ENCODE assay signal across 15 cellular contexts in the genomic region with DNA sequence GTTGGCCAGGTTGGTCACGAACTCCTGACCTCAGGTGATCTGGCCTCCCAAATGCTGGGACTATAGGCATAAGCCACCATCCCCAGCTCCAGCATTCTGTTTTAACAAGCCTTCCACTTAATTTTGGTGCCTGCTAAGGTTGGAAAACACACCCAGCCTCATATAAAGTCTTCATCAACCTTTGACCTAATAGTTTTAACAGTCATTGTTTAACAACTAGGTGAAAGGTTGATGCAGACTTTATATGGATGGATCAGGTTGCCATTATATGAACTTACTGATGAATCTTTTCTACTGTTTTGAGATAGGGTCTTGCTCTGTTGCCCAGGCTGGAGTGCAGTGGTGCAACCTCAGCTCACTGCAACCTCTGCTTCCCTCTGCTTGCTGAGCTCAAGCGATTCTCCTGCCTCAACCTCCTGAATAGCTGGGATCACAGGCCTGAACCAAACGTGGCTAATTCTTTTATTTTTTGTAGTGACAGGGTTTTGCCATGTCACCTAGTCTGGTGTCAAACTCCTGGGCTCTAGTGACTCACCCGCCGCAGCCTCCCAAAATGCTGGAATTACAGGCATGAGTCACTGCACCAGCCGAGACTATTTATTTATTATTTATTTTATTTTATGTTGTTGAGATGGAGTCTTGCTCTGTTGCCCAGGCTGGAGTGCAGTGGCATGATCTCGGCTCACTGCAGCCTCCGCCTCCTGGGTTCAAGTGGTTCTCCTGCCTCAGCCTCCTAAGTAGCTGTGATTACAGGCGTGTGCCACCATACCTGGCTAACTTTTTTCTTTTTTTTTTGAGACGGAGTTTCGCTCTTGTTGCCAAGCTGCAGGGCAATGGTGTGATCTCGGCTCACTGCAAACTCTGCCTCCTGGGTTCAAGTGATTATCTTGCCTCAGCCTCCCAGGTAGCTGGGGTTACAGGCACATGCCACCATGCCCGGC. TPM values are rescaled to one million over a fixed set of nuclear protein-coding genes. Genes with fewer than 3 reads are reported as not detected.
DNase-seq lines count a peak whose midpoint lies in the region; ATAC-seq and TF ChIP-seq lines count a peak whose summit lies in the region.
"Had no signal": no experiment of that assay in that cellular context is flagged by ENCODE, and none has a peak within 500 bp of the region (broad histone marks: within the 10 kb centered on the region; RNA-seq: fewer than 3 reads in every experiment).

No MANE protein-coding gene starts in this region.

- intact Hi-C loops in PC-9 (cut with micrococcal nuclease; ENCODE audit: unreplicated experiment) = no loop called here

- H3K9me2 ChIP-seq in PC-9 (ENCODE audit: insufficient read depth) = no peaks in the 10 kb centered on the region

- H3K79me2 ChIP-seq in PC-9 (ENCODE audit: low read depth) = peaks cover 16% of the 10 kb centered on the region

- H2AFZ ChIP-seq in PC-9 = no peak overlapping the region

- no peak overlapping the region for H3K4me3 ChIP-seq in PC-9

- CTCF ChIA-PET in PC-9 (lab: Charles Lee) = no interaction called here

- H3K27me3 ChIP-seq in PC-9 (ENCODE audit: insufficient read depth, low read depth) = no peaks in the 10 kb centered on the region

- H3K4me1 ChIP-seq in PC-9 (replicated peaks; ENCODE audit: insufficient read depth) = peaks cover 20% of the 10 kb centered on the region

- DNase-seq in GM03348 (ENCODE audit: low spot score) (peak; percentile 39), PC-9 (peak; percentile 73 to 77), dermis blood vessel endothelial cell (peak; percentile 15), renal cortical epithelial cell (ENCODE audit: low read depth) (peak; percentile 49), NCI-H1694 (lab: John Stamatoyannopoulos, UW) (no peak), germinal center (ENCODE audit: low spot score) (no peak)
- DNase-seq: activated CD4-positive, alpha-beta T cell treated with anti-CD3 and anti-CD28 coated beads for 48 hours; aorta; COR-L47; effector CD8-positive, alpha-beta T cell; NCI-H1092; NCI-H2227 treated with DMSO at 0.1 percent for 48 hours; T-helper 1 cell had no signal

- no TSS peak for BruUV-seq in PC-9 (replicated peaks; lab: Mats Ljungman, UMichigan)

- H3K36me3 ChIP-seq in PC-9 (ENCODE audit: low read depth) = no peaks in the 10 kb centered on the region
- H3K36me3 ChIP-seq: neutrophil had no signal

- ATAC-seq in GM21717 (IDR thresholded peaks at IDR 0.05; ENCODE audit: unreplicated experiment) = no peak

- H4K20me1 ChIP-seq in PC-9 (ENCODE audit: insufficient read depth) = no peaks in the 10 kb centered on the region

- peaks cover 18% of the 10 kb centered on the region for H3F3A ChIP-seq in PC-9 (ENCODE audit: insufficient read depth, low read depth)

- peak overlapping the region; percentile 87 for H3K27ac ChIP-seq in PC-9
- H3K27ac ChIP-seq: neutrophil had no signal

- POLR2A ChIA-PET in PC-9 (lab: Charles Lee; ENCODE audit: unreplicated experiment) = interaction anchor here (0.7 kb wide), 1 partner anchor 155 kb away, joined by 3 read pairs; no protein-coding TSS in a partner anchor

- no peak for TF ChIP-seq CTCF in PC-9 (conservative IDR thresholded peaks at IDR 0.05)

- H3K4me2 ChIP-seq in PC-9 = peak overlapping the region; percentile 56

- H3K9me3 ChIP-seq in PC-9 (ENCODE audit: insufficient read depth, low read depth) = no peaks in the 10 kb centered on the region
- H3K9me3 ChIP-seq: neutrophil had no signal

RNA-seq across cellular contexts. Expression of gene RPAP1, which starts 3.1 kb away (rescaled TPM):
- total RNA-seq in PC-9 (2021) = 47.7 and 51.4 TPM in 2 replicates
- total RNA-seq in dermis blood vessel endothelial cell = 35.9 and 68.0 TPM in 2 replicates
- 8.7 and 32.0 TPM in 2 replicates for total RNA-seq in renal cortical epithelial cell

RNA-seq across cellular contexts. Expression of gene TYRO3, which starts 11.9 kb away (rescaled TPM):
- total RNA-seq in PC-9 (2021) (30.3 and 30.8 TPM in 2 replicates), dermis blood vessel endothelial cell (2.6 and 5.0 TPM in 2 replicates), renal cortical epithelial cell (6.1 and 11.3 TPM in 2 replicates)

RNA-seq across cellular contexts. Expression of gene LTK, which starts 33.5 kb away (rescaled TPM):
- 0.11 and 0.28 TPM in 2 replicates for total RNA-seq in PC-9 (2021)
- total RNA-seq in dermis blood vessel endothelial cell = 0.09 TPM in 1 of 2 replicates, not detected in the other
- 0.25 and 1.0 TPM in 2 replicates for total RNA-seq in renal cortical epithelial cell

RNA-seq across cellular contexts. Expression of gene ITPKA, which starts 53.4 kb away (rescaled TPM):
- 5.3 and 8.3 TPM in 2 replicates for total RNA-seq in PC-9 (2021)
- 0.56 and 0.68 TPM in 2 replicates for total RNA-seq in dermis blood vessel endothelial cell
- 4.5 and 9.7 TPM in 2 replicates for total RNA-seq in renal cortical epithelial cell

Comparison
In these comparisons a context has a peak if more than half of its experiments do, and no peak if none do; other contexts are left out.
1. DNase-seq: peak in GM03348 (single experiment), PC-9 (2 of 2), dermis blood vessel endothelial cell (single experiment) and renal cortical epithelial cell (single experiment); none in NCI-H1694 (single experiment) and germinal center (single experiment).